In the genomic region with DNA sequence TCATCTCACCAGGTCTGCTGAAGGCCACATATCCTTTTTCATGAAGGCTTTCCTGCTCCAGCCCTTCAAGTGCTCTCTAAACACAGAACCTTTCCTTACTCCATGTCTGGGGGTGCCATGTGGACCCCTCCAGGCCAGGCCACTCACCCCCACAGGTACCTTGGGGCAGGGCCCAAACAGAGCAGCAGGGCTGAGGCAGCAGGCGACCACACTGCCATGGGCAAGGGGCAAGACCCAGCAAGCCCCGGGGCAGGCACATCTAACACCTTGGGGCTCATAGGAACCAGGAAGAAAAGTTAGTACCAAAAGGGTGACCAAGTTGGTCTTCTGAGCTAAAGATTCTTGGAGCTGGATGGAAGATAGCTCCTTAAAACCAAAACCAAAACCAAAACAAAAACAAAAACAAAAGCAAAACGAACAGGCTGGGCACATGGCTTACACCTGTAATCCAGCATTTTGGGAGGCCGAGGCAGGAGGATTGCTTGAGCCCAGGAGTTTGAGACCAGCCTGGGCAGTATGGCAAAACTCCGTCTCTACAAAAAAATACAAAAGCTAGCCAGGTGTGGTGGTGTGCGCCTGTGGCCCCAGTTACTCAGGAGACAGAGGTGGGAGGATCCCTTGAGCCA, we compare ENCODE assay signal across 23 cellular contexts.
DNase-seq lines count a peak whose midpoint lies in the region; ATAC-seq and TF ChIP-seq lines count a peak whose summit lies in the region.
"Had no signal": no experiment of that assay in that cellular context is flagged by ENCODE, and none has a peak within 500 bp of the region (broad histone marks: within the 10 kb centered on the region; RNA-seq: fewer than 3 reads in every experiment).

No MANE protein-coding gene starts in this region.

- no peak for DNase-seq in CD8-positive, alpha-beta T cell
- no peak for DNase-seq in activated CD8-positive, alpha-beta T cell treated with anti-CD3 and anti-CD28 coated beads, Interleukin-2, amount 10 ng/mL, durations not matched to agents 7 days and 5 days
- DNase-seq in lower lobe of right lung (no peak), PC-9 (no peak), neural progenitor cell (ENCODE audit: low spot score) (no peak), cerebellar nuclear complex (lab: John Stamatoyannopoulos, UW) (no peak)
- DNase-seq: DMS79 treated with DMSO at 0.1 percent for 48 hours; effector CD8-positive, alpha-beta T cell; esophagus squamous epithelium; HCEC 1CT; Kasumi-1; left colon; NCI-H1092 treated with DMSO at 0.1 percent for 48 hours; NCI-H2081; NK-92 treated with Interleukin-12 subunit alpha and Interleukin-12 subunit beta, amount 100 ng/mL, for 24 hours; nucleus accumbens; stimulated activated CD4-positive, alpha-beta T cell treated with anti-CD3 and anti-CD28 coated beads, Interleukin-4, amount 100 ng/mL, for 1 hour; T1000 had no signal

- H3K4me1 ChIP-seq in BLaER1, result no peaks in the 10 kb centered on the region
- no peaks in the 10 kb centered on the region for H3K4me1 ChIP-seq in CD8-positive, alpha-beta T cell (ENCODE audit: insufficient read depth, low read length)
- peaks cover 15% of the 10 kb centered on the region for H3K4me1 ChIP-seq in lower lobe of right lung
- H3K4me1 ChIP-seq in PC-9 (replicated peaks; ENCODE audit: insufficient read depth), result no peaks in the 10 kb centered on the region
- H3K4me1 ChIP-seq in neural progenitor cell, result peaks cover 4% of the 10 kb centered on the region

- no peaks in the 10 kb centered on the region for H3K79me2 ChIP-seq in PC-9 (ENCODE audit: low read depth)
- H3K79me2 ChIP-seq in neural progenitor cell (ENCODE audit: low read depth), result peaks cover 60% of the 10 kb centered on the region

- H3K36me3 ChIP-seq in BLaER1, result peaks cover 97% of the 10 kb centered on the region
- H3K36me3 ChIP-seq in CD8-positive, alpha-beta T cell (ENCODE audit: insufficient read depth, low read length), result peaks cover under 1% of the 10 kb centered on the region
- no peaks in the 10 kb centered on the region for H3K36me3 ChIP-seq in lower lobe of right lung
- H3K36me3 ChIP-seq in PC-9 (ENCODE audit: low read depth), result no peaks in the 10 kb centered on the region
- H3K36me3 ChIP-seq in neural progenitor cell, result no peaks in the 10 kb centered on the region

- POLR2A ChIA-PET in CD8-positive, alpha-beta T cell (lab: Charles Lee), result no interaction called here
- POLR2A ChIA-PET in activated CD8-positive, alpha-beta T cell treated with anti-CD3 and anti-CD28 coated beads, Interleukin-2, amount 10 ng/mL, durations not matched to agents 7 days and 5 days (lab: Charles Lee), result interaction anchor here (0.6 kb wide), 1 partner anchor 11 kb away, joined by 3 read pairs; no protein-coding TSS in a partner anchor
- POLR2A ChIA-PET in PC-9 (lab: Charles Lee; ENCODE audit: unreplicated experiment), result no interaction called here

- H3K27ac Mint-ChIP-seq in CD8-positive, alpha-beta T cell, result peak overlapping the region; percentile 27
- peak overlapping the region; percentile 77 for H3K27ac Mint-ChIP-seq in activated CD8-positive, alpha-beta T cell treated with anti-CD3 and anti-CD28 coated beads, Interleukin-2, amount 10 ng/mL, durations not matched to agents 7 days and 5 days
- no peak overlapping the region for H3K27ac Mint-ChIP-seq in neural progenitor cell

- no peaks in the 10 kb centered on the region for H3K9me2 ChIP-seq in PC-9 (ENCODE audit: insufficient read depth)

- H3K27ac ChIP-seq in BLaER1 (0 out of 2 replicates have a peak overlapping the region, but pooled peaks have one; percentile 18), lower lobe of right lung (peak overlapping the region; percentile 18), PC-9 (no peak overlapping the region), neural progenitor cell (no peak overlapping the region)
- no peak overlapping the region for H3K27ac ChIP-seq in CD8-positive, alpha-beta T cell (ENCODE audit: low read depth, low read length)
- H3K27ac ChIP-seq: SK-N-MC had no signal

- H3K4me3 Mint-ChIP-seq in CD8-positive, alpha-beta T cell, result no peak overlapping the region
- no peak overlapping the region for H3K4me3 Mint-ChIP-seq in activated CD8-positive, alpha-beta T cell treated with anti-CD3 and anti-CD28 coated beads, Interleukin-2, amount 10 ng/mL, durations not matched to agents 7 days and 5 days
- H3K4me3 Mint-ChIP-seq in neural progenitor cell, result no peak overlapping the region

- H3K4me1 Mint-ChIP-seq in CD8-positive, alpha-beta T cell (ENCODE audit: low read depth), result peaks cover 24% of the 10 kb centered on the region
- H3K4me1 Mint-ChIP-seq in activated CD8-positive, alpha-beta T cell treated with anti-CD3 and anti-CD28 coated beads, Interleukin-2, amount 10 ng/mL, durations not matched to agents 7 days and 5 days (ENCODE audit: low read depth), result peaks cover 15% of the 10 kb centered on the region
- peaks cover 52% of the 10 kb centered on the region for H3K4me1 Mint-ChIP-seq in neural progenitor cell

- no TSS peak for BruUV-seq in PC-9 (replicated peaks; lab: Mats Ljungman, UMichigan)

- intact Hi-C loops in CD8-positive, alpha-beta T cell (cut with DNase I, micrococcal nuclease), result no loop called here
- intact Hi-C loops in lower lobe of right lung (cut with DNase I), result no loop called here
- intact Hi-C loops in PC-9 (cut with micrococcal nuclease; ENCODE audit: unreplicated experiment), result no loop called here

- H3F3A ChIP-seq in PC-9 (ENCODE audit: insufficient read depth, low read depth) (no peaks in the 10 kb centered on the region), neural progenitor cell (ENCODE audit: low read depth) (no peaks in the 10 kb centered on the region)

- H3K9me3 Mint-ChIP-seq in CD8-positive, alpha-beta T cell, result no peaks in the 10 kb centered on the region
- H3K9me3 Mint-ChIP-seq in activated CD8-positive, alpha-beta T cell treated with anti-CD3 and anti-CD28 coated beads, Interleukin-2, amount 10 ng/mL, durations not matched to agents 7 days and 5 days (ENCODE audit: insufficient read depth), result no peaks in the 10 kb centered on the region
- no peaks in the 10 kb centered on the region for H3K9me3 Mint-ChIP-seq in neural progenitor cell

- peaks cover 99% of the 10 kb centered on the region for H4K20me1 ChIP-seq in BLaER1
- 0 out of 2 replicates have a peak, but pooled peaks cover 4% of the 10 kb centered on the region for H4K20me1 ChIP-seq in PC-9 (ENCODE audit: insufficient read depth)
- H4K20me1 ChIP-seq in neural progenitor cell (ENCODE audit: low read depth), result peaks cover 100% of the 10 kb centered on the region

- H3K9ac ChIP-seq in BLaER1 (no peak overlapping the region), neural progenitor cell (no peak overlapping the region)

- CTCF ChIA-PET in CD8-positive, alpha-beta T cell (lab: Charles Lee), result no interaction called here
- CTCF ChIA-PET in activated CD8-positive, alpha-beta T cell treated with anti-CD3 and anti-CD28 coated beads, Interleukin-2, amount 10 ng/mL, durations not matched to agents 7 days and 5 days (lab: Charles Lee), result interaction anchor here (1.0 to 1.1 kb wide), 2 partner anchors 22 to 226 kb away, joined by 3 read pairs; no protein-coding TSS in a partner anchor
- CTCF ChIA-PET in PC-9 (lab: Charles Lee), result no interaction called here

- H3K27me3 ChIP-seq in BLaER1 (no peaks in the 10 kb centered on the region), lower lobe of right lung (ENCODE audit: low read depth) (no peaks in the 10 kb centered on the region), PC-9 (ENCODE audit: insufficient read depth, low read depth) (no peaks in the 10 kb centered on the region), neural progenitor cell (no peaks in the 10 kb centered on the region)
- H3K27me3 ChIP-seq in CD8-positive, alpha-beta T cell (ENCODE audit: insufficient read depth, low read length), result no peaks in the 10 kb centered on the region
- H3K27me3 ChIP-seq: esophagus squamous epithelium had no signal

- H2AFZ ChIP-seq in PC-9 (no peak overlapping the region), neural progenitor cell (replicated peaks) (no peak overlapping the region)

- H3K4me3 ChIP-seq in BLaER1 (no peak overlapping the region), lower lobe of right lung (no peak overlapping the region), PC-9 (no peak overlapping the region), neural progenitor cell (no peak overlapping the region)
- no peak overlapping the region for H3K4me3 ChIP-seq in CD8-positive, alpha-beta T cell (ENCODE audit: low read depth, low read length)
- H3K4me3 ChIP-seq: esophagus squamous epithelium, SK-N-MC, smooth muscle cell had no signal

- H3K9me3 ChIP-seq in BLaER1 (no peaks in the 10 kb centered on the region), lower lobe of right lung (no peaks in the 10 kb centered on the region), PC-9 (ENCODE audit: insufficient read depth, low read depth) (no peaks in the 10 kb centered on the region), neural progenitor cell (ENCODE audit: low read depth) (no peaks in the 10 kb centered on the region)
- no peaks in the 10 kb centered on the region for H3K9me3 ChIP-seq in CD8-positive, alpha-beta T cell (ENCODE audit: low read length)
- H3K9me3 ChIP-seq: esophagus squamous epithelium had no signal

- no peak for TF ChIP-seq CTCF in CD8-positive, alpha-beta T cell (IDR thresholded peaks at IDR 0.05)
- TF ChIP-seq CTCF in lower lobe of right lung (IDR thresholded peaks at IDR 0.05) (no peak), PC-9 (conservative IDR thresholded peaks at IDR 0.05) (no peak), neural progenitor cell (IDR thresholded peaks at IDR 0.05) (no peak)

- H3K27me3 Mint-ChIP-seq in CD8-positive, alpha-beta T cell (ENCODE audit: low read depth), result no peaks in the 10 kb centered on the region
- H3K27me3 Mint-ChIP-seq in activated CD8-positive, alpha-beta T cell treated with anti-CD3 and anti-CD28 coated beads, Interleukin-2, amount 10 ng/mL, durations not matched to agents 7 days and 5 days (ENCODE audit: low read depth), result no peaks in the 10 kb centered on the region
- H3K27me3 Mint-ChIP-seq in neural progenitor cell (ENCODE audit: insufficient read depth, low read depth), result peaks cover 5% of the 10 kb centered on the region

- peaks cover 23% of the 10 kb centered on the region for H3K36me3 Mint-ChIP-seq in CD8-positive, alpha-beta T cell
- peaks cover 6% of the 10 kb centered on the region for H3K36me3 Mint-ChIP-seq in activated CD8-positive, alpha-beta T cell treated with anti-CD3 and anti-CD28 coated beads, Interleukin-2, amount 10 ng/mL, durations not matched to agents 7 days and 5 days (ENCODE audit: low read depth)
- peaks cover 8% of the 10 kb centered on the region for H3K36me3 Mint-ChIP-seq in neural progenitor cell

- ATAC-seq in CD8-positive, alpha-beta T cell, result no peak
- ATAC-seq in activated CD8-positive, alpha-beta T cell treated with anti-CD3 and anti-CD28 coated beads, Interleukin-2, amount 10 ng/mL, durations not matched to agents 7 days and 5 days, result no peak
- ATAC-seq in lower lobe of right lung (no peak), GM18868 (IDR thresholded peaks at IDR 0.05; ENCODE audit: unreplicated experiment) (no peak)
- ATAC-seq: activated CD4-positive, CD25-positive, alpha-beta regulatory T cell treated with anti-CD3 and anti-CD28 coated beads, Interleukin-2, amount 50 U/mL, for 24 hours; left colon had no signal

- H3K4me2 ChIP-seq in BLaER1 (no peak overlapping the region), PC-9 (no peak overlapping the region), neural progenitor cell (no peak overlapping the region)
- H3K4me2 ChIP-seq: smooth muscle cell had no signal

Comparison
In these comparisons a context has a peak if more than half of its experiments do, and no peak if none do; other contexts are left out.
1. H3K27ac ChIP-seq: peak in BLaER1 (single experiment) and lower lobe of right lung (single experiment); none in CD8-positive, alpha-beta T cell (single experiment), PC-9 (single experiment) and neural progenitor cell (single experiment).